20 cellular contexts compared by ENCODE assay signal in the genomic region with DNA sequence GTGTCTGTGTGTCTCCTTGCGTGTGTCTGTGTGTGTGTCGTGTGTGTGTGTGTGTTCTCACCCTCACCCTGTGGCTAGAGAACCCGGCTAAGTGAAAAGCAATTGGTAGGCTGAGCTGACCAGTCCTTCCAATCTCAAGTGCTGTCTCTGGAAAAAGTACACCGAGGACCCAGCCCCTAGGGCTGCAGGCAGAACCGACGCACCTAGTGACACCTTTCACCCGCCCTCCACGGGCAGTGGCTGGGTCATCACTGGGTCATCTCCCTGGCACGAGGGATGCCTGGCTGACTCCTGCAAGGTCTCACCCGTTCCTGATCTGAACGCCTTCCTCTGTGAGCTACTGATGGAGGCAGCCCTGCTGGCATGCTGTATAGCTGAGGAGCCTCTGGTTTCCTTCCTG.
DNase-seq lines count a peak whose midpoint lies in the region; ATAC-seq and TF ChIP-seq lines count a peak whose summit lies in the region.
"Had no signal": no experiment of that assay in that cellular context is flagged by ENCODE, and none has a peak within 500 bp of the region (broad histone marks: within the 10 kb centered on the region; RNA-seq: fewer than 3 reads in every experiment).

No MANE protein-coding gene starts in this region.

- CTCF ChIA-PET in activated CD8-positive, alpha-beta memory T cell treated with anti-CD3 and anti-CD28 coated beads, Interleukin-2, amount 10 ng/mL, durations not matched to agents 7 days and 5 days (lab: Charles Lee), result interaction anchor here (1.3 kb wide), 1 partner anchor 7 kb away, joined by 3 read pairs; no protein-coding TSS in a partner anchor

- H3K4me3 ChIP-seq in endodermal cell (ENCODE audit: low read length), result no peak overlapping the region
- H3K4me3 ChIP-seq in neuronal stem cell (ENCODE audit: low read length in 2 of 2), result no peak overlapping the region
- H3K4me3 ChIP-seq: A549, HAP-1 had no signal

- peak overlapping the region; percentile 44 for H3K18ac ChIP-seq in neuronal stem cell (ENCODE audit: low read length)

- H3K4me1 ChIP-seq in endodermal cell (ENCODE audit: control insufficient read depth, insufficient read depth, low read length), result peaks cover 13% of the 10 kb centered on the region
- peaks cover 0 to 12% of the 10 kb centered on the region in 2 donors for H3K4me1 ChIP-seq in neuronal stem cell (ENCODE audit: control insufficient read depth in 2 of 2, insufficient read depth in 1 of 2, low read depth in 1 of 2, low read length in 2 of 2)
- H3K4me1 ChIP-seq: A549, HAP-1 had no signal

- H3K23ac ChIP-seq in neuronal stem cell (ENCODE audit: low read depth, low read length, poor library complexity), result no peak overlapping the region

- peak overlapping the region; percentile 83 for H2AK5ac ChIP-seq in neuronal stem cell (ENCODE audit: low read depth, low read length)

- no peaks in the 10 kb centered on the region for H3K9me3 Mint-ChIP-seq in activated CD8-positive, alpha-beta memory T cell treated with anti-CD3 and anti-CD28 coated beads, Interleukin-2, amount 10 ng/mL, durations not matched to agents 7 days and 5 days (ENCODE audit: low read depth)
- no peaks in the 10 kb centered on the region for H3K9me3 Mint-ChIP-seq in endodermal cell
- H3K9me3 Mint-ChIP-seq: CD4-positive, alpha-beta memory T cell; HFFc6 had no signal

- H3K4ac ChIP-seq in neuronal stem cell (ENCODE audit: low read length), result no peak overlapping the region

- no peak overlapping the region for H3K27ac Mint-ChIP-seq in activated CD8-positive, alpha-beta memory T cell treated with anti-CD3 and anti-CD28 coated beads, Interleukin-2, amount 10 ng/mL, durations not matched to agents 7 days and 5 days
- no peak overlapping the region for H3K27ac Mint-ChIP-seq in endodermal cell
- H3K27ac Mint-ChIP-seq: CD4-positive, alpha-beta memory T cell; HFFc6 had no signal

- H4K91ac ChIP-seq in neuronal stem cell (ENCODE audit: low read depth, low read length, poor library complexity), result no peak overlapping the region

- no peak overlapping the region for H3K4me3 Mint-ChIP-seq in activated CD8-positive, alpha-beta memory T cell treated with anti-CD3 and anti-CD28 coated beads, Interleukin-2, amount 10 ng/mL, durations not matched to agents 7 days and 5 days
- no peak overlapping the region for H3K4me3 Mint-ChIP-seq in endodermal cell
- H3K4me3 Mint-ChIP-seq: CD4-positive, alpha-beta memory T cell; HFFc6 had no signal

- H3K9me3 ChIP-seq in endodermal cell (ENCODE audit: control insufficient read depth, low read length) (no peaks in the 10 kb centered on the region), neuronal stem cell (replicated peaks in 1 of 2; ENCODE audit: control insufficient read depth in 2 of 2, insufficient read depth in 1 of 2, low read depth in 1 of 2, low read length in 2 of 2) (no peaks in the 10 kb centered on the region)
- H3K9me3 ChIP-seq: A549, HAP-1 had no signal

- H3K36me3 ChIP-seq in endodermal cell (ENCODE audit: control insufficient read depth, insufficient read depth, low read length), result no peaks in the 10 kb centered on the region
- H3K36me3 ChIP-seq in neuronal stem cell (replicated peaks in 1 of 2; ENCODE audit: control insufficient read depth in 2 of 2, insufficient read depth in 2 of 2, low read length in 2 of 2), result no peaks in the 10 kb centered on the region
- H3K36me3 ChIP-seq: HAP-1 had no signal

- H3K4me1 Mint-ChIP-seq in activated CD8-positive, alpha-beta memory T cell treated with anti-CD3 and anti-CD28 coated beads, Interleukin-2, amount 10 ng/mL, durations not matched to agents 7 days and 5 days, result no peaks in the 10 kb centered on the region
- H3K4me1 Mint-ChIP-seq in endodermal cell, result peaks cover 17% of the 10 kb centered on the region
- H3K4me1 Mint-ChIP-seq: CD4-positive, alpha-beta memory T cell had no signal

- no peak for TF ChIP-seq CTCF in endodermal cell (conservative IDR thresholded peaks at IDR 0.05)

- H2AFZ ChIP-seq in neuronal stem cell (ENCODE audit: low read length), result no peak overlapping the region

- H3K14ac ChIP-seq in neuronal stem cell (ENCODE audit: low read length), result no peak overlapping the region

- no peak overlapping the region for H2BK12ac ChIP-seq in neuronal stem cell (ENCODE audit: low read length)

- H2BK120ac ChIP-seq in neuronal stem cell (ENCODE audit: low read depth, low read length), result no peak overlapping the region

- no peak overlapping the region for H4K8ac ChIP-seq in neuronal stem cell (ENCODE audit: low read depth, low read length)

- H3K27me3 ChIP-seq in endodermal cell (ENCODE audit: control insufficient read depth, insufficient read depth, low read length, poor library complexity, severe bottlenecking), result no peaks in the 10 kb centered on the region
- no peaks in the 10 kb centered on the region for H3K27me3 ChIP-seq in neuronal stem cell (ENCODE audit: control insufficient read depth in 3 of 3, insufficient read depth in 3 of 3, low read depth in 1 of 3, low read length in 3 of 3)

- WGBS in endodermal cell (ENCODE audit: insufficient coverage in 1 of 2, insufficient read length in 1 of 2), 2 experiments, result 91 to 93% methylated on average over 5 to 11 of the region's 11 CpGs
- no CpG with 5 or more reads among the region's 11 CpGs for WGBS in neuronal stem cell (ENCODE audit: extremely low coverage in 2 of 2, insufficient read length in 2 of 2, insufficient replicate concordance in 1 of 2), 2 donors

- DNase-seq in activated CD8-positive, alpha-beta memory T cell treated with anti-CD3 and anti-CD28 coated beads for 24 hours, result peak; percentile 35
- DNase-seq in activated CD8-positive, alpha-beta memory T cell treated with anti-CD3 and anti-CD28 coated beads, Interleukin-2, amount 10 ng/mL, durations not matched to agents 7 days and 5 days, result no peak
- DNase-seq in endodermal cell (peak; percentile 34), neuronal stem cell (ENCODE audit: low spot score) (no peak), NCI-H2081 treated with DMSO at 0.1 percent for 48 hours (lab: John Stamatoyannopoulos, UW) (no peak)
- DNase-seq in activated T-cell treated with anti-CD3 and anti-CD28 coated beads, Interleukin-2, amount 50 U/mL, for 48 hours, result no peak
- DNase-seq: 8988T; ACHN; AML-193; C1 segment of cervical spinal cord; Calu3; CD4-positive, alpha-beta memory T cell; COR-L47; DMS53; DMS79 treated with DMSO at 0.1 percent for 48 hours; GOT3; HFFc6 had no signal

- H3K27me3 Mint-ChIP-seq in activated CD8-positive, alpha-beta memory T cell treated with anti-CD3 and anti-CD28 coated beads, Interleukin-2, amount 10 ng/mL, durations not matched to agents 7 days and 5 days, result no peaks in the 10 kb centered on the region
- H3K27me3 Mint-ChIP-seq in endodermal cell (ENCODE audit: insufficient read depth), result no peaks in the 10 kb centered on the region

- H2BK15ac ChIP-seq in neuronal stem cell (ENCODE audit: low read length), result no peak overlapping the region

- H3K27ac ChIP-seq in endodermal cell (ENCODE audit: low read depth, low read length), result no peak overlapping the region
- no peak overlapping the region for H3K27ac ChIP-seq in neuronal stem cell (replicated peaks; ENCODE audit: low read length)
- H3K27ac ChIP-seq: A549 had no signal

- H3K79me1 ChIP-seq in neuronal stem cell (ENCODE audit: low read depth, low read length), result no peaks in the 10 kb centered on the region

- no peak overlapping the region for H3K4me2 ChIP-seq in neuronal stem cell (ENCODE audit: insufficient read depth, low read length, poor library complexity, severe bottlenecking)
- H3K4me2 ChIP-seq: A549 had no signal

- H3K9ac ChIP-seq in endodermal cell (ENCODE audit: extremely low read depth, low read length, poor library complexity, severe bottlenecking) (no peak overlapping the region), neuronal stem cell (ENCODE audit: low read depth, low read length, poor library complexity) (peak overlapping the region; percentile 72)

- no peak overlapping the region for H2BK5ac ChIP-seq in neuronal stem cell (ENCODE audit: low read length)

- no peak for ATAC-seq in activated CD8-positive, alpha-beta memory T cell treated with anti-CD3 and anti-CD28 coated beads, Interleukin-2, amount 10 ng/mL, durations not matched to agents 7 days and 5 days
- no peak for ATAC-seq in HG02571 (IDR thresholded peaks at IDR 0.05; ENCODE audit: unreplicated experiment)
- ATAC-seq: A549 had no signal

- H3K36me3 Mint-ChIP-seq in activated CD8-positive, alpha-beta memory T cell treated with anti-CD3 and anti-CD28 coated beads, Interleukin-2, amount 10 ng/mL, durations not matched to agents 7 days and 5 days, result no peaks in the 10 kb centered on the region
- no peaks in the 10 kb centered on the region for H3K36me3 Mint-ChIP-seq in endodermal cell (ENCODE audit: low read depth)
- H3K36me3 Mint-ChIP-seq: CD4-positive, alpha-beta memory T cell had no signal

Comparison
In these comparisons a context has a peak if more than half of its experiments do, and no peak if none do; other contexts are left out.
1. DNase-seq: peak in activated CD8-positive, alpha-beta memory T cell treated with anti-CD3 and anti-CD28 coated beads for 24 hours (single experiment) and endodermal cell (single experiment); none in activated CD8-positive, alpha-beta memory T cell treated with anti-CD3 and anti-CD28 coated beads, Interleukin-2, amount 10 ng/mL, durations not matched to agents 7 days and 5 days (single experiment), neuronal stem cell (single experiment), NCI-H2081 treated with DMSO at 0.1 percent for 48 hours (single experiment) and activated T-cell treated with anti-CD3 and anti-CD28 coated beads, Interleukin-2, amount 50 U/mL, for 48 hours (0 of 2).